Comparison of ENCODE assay signal across 8 cellular contexts in genomic region chr9:98255064-98255577, GRCh38. TPM values are rescaled to one million over a fixed set of nuclear protein-coding genes. Genes with fewer than 3 reads are reported as not detected.
DNase-seq lines count a peak whose midpoint lies in the region; ATAC-seq, FAIRE-seq and TF ChIP-seq lines count a peak whose summit lies in the region.

No MANE protein-coding gene starts in this region.

- no peaks in the 10 kb centered on the region for H3K9me3 Mint-ChIP-seq in CD14-positive monocyte
- H3K9me3 Mint-ChIP-seq in activated T-helper 2 cell treated with anti-CD3 and anti-CD28 coated beads, Interferon-gamma antibody, Interleukin-2, Interleukin-4, amounts not matched to agents 10 μg/mL and 5 μg/mL and 100 μg/mL, durations not matched to agents 14 hours and 24 hours and 36 hours: no peaks in the 10 kb centered on the region

- peak overlapping the region; percentile 98 for H3K27ac ChIP-seq in left ventricle myocardium inferior (replicated peaks)

- no peaks in the 10 kb centered on the region for H3K36me3 ChIP-seq in left ventricle myocardium inferior

- FAIRE-seq in GM19239 (lab: Jason Lieb, UNC): no peak

- TF ChIP-seq CTCF in CD14-positive monocyte (IDR thresholded peaks at IDR 0.05) (no peak), left ventricle myocardium inferior (IDR thresholded peaks at IDR 0.05; ENCODE audit: borderline replicate concordance) (no peak)

- peak overlapping the region; percentile 84 for H3K4me3 ChIP-seq in left ventricle myocardium inferior

- ATAC-seq in GM18909 (IDR thresholded peaks at IDR 0.05; ENCODE audit: poor library complexity, unreplicated experiment) (peak; percentile 34), HG03442 (IDR thresholded peaks at IDR 0.05; ENCODE audit: unreplicated experiment) (peak; percentile 19)

- DNase-seq in CD14-positive monocyte (ENCODE audit: low spot score): no peak
- no peak for DNase-seq in activated T-helper 2 cell treated with anti-CD3 and anti-CD28 coated beads, Interferon-gamma antibody, Interleukin-2, Interleukin-4, amounts not matched to agents 10 μg/mL and 5 μg/mL and 100 μg/mL, durations not matched to agents 14 hours and 24 hours and 36 hours (ENCODE audit: low spot score)
- DNase-seq in left ventricle myocardium inferior: no peak
- peak; percentile 46 for DNase-seq in renal cortical epithelial cell (ENCODE audit: low read depth)
- no peak for DNase-seq in GM19239 (ENCODE audit: insufficient read length, low spot score)
- no peak for DNase-seq in NCI-H2081 treated with DMSO at 0.1 percent for 48 hours (lab: John Stamatoyannopoulos, UW)

- peaks cover 0 to under 1% (median 0%) of the 10 kb centered on the region in 3 donors for H3K27me3 Mint-ChIP-seq in CD14-positive monocyte (ENCODE audit: low read depth in 3 of 3)
- H3K27me3 Mint-ChIP-seq in activated T-helper 2 cell treated with anti-CD3 and anti-CD28 coated beads, Interferon-gamma antibody, Interleukin-2, Interleukin-4, amounts not matched to agents 10 μg/mL and 5 μg/mL and 100 μg/mL, durations not matched to agents 14 hours and 24 hours and 36 hours (ENCODE audit: low read depth): peaks cover 12% of the 10 kb centered on the region

- H3K36me3 Mint-ChIP-seq in CD14-positive monocyte: peaks cover 22 to 28% of the 10 kb centered on the region in 2 donors
- H3K36me3 Mint-ChIP-seq in activated T-helper 2 cell treated with anti-CD3 and anti-CD28 coated beads, Interferon-gamma antibody, Interleukin-2, Interleukin-4, amounts not matched to agents 10 μg/mL and 5 μg/mL and 100 μg/mL, durations not matched to agents 14 hours and 24 hours and 36 hours (ENCODE audit: low read depth): peaks cover 4% of the 10 kb centered on the region

- intact Hi-C loops in CD14-positive monocyte (cut with micrococcal nuclease) (loop anchor here (5.0 to 10.0 kb wide), 5 partner anchors 130 to 333 kb away; partner anchors contain the start of genes TRMO (in 2 of the 2), NANS (in 1 of the 2) and TRIM14 (in 1 of the 2)), left ventricle myocardium inferior (cut with micrococcal nuclease) (loop anchor here (10.0 kb wide), 1 partner anchor 180 kb away; no protein-coding TSS in a partner anchor)
- intact Hi-C loops in activated T-helper 2 cell treated with anti-CD3 and anti-CD28 coated beads, Interferon-gamma antibody, Interleukin-2, Interleukin-4, amounts not matched to agents 10 μg/mL and 5 μg/mL and 100 μg/mL, durations not matched to agents 14 hours and 24 hours and 36 hours (cut with micrococcal nuclease): loop anchor here (1.0 to 10.0 kb wide), 6 partner anchors 62 to 620 kb away; partner anchors contain the start of genes CORO2A, NCBP1, TRMO and TSTD2

- peaks cover 55% of the 10 kb centered on the region for H3K4me1 Mint-ChIP-seq in CD14-positive monocyte
- H3K4me1 Mint-ChIP-seq in activated T-helper 2 cell treated with anti-CD3 and anti-CD28 coated beads, Interferon-gamma antibody, Interleukin-2, Interleukin-4, amounts not matched to agents 10 μg/mL and 5 μg/mL and 100 μg/mL, durations not matched to agents 14 hours and 24 hours and 36 hours (ENCODE audit: low read depth): peaks cover 23% of the 10 kb centered on the region

- no peaks in the 10 kb centered on the region for H3K27me3 ChIP-seq in left ventricle myocardium inferior (ENCODE audit: low read depth)

- H3K4me3 Mint-ChIP-seq in CD14-positive monocyte: peak overlapping the region; percentile 95 to 98
- H3K4me3 Mint-ChIP-seq in activated T-helper 2 cell treated with anti-CD3 and anti-CD28 coated beads, Interferon-gamma antibody, Interleukin-2, Interleukin-4, amounts not matched to agents 10 μg/mL and 5 μg/mL and 100 μg/mL, durations not matched to agents 14 hours and 24 hours and 36 hours (ENCODE audit: low read depth): peak overlapping the region; percentile 97

- H3K9me3 ChIP-seq in left ventricle myocardium inferior (replicated peaks): no peaks in the 10 kb centered on the region

- H3K27ac Mint-ChIP-seq in CD14-positive monocyte: peak overlapping the region; percentile 88 to 99 (median 96)
- no peak overlapping the region for H3K27ac Mint-ChIP-seq in activated T-helper 2 cell treated with anti-CD3 and anti-CD28 coated beads, Interferon-gamma antibody, Interleukin-2, Interleukin-4, amounts not matched to agents 10 μg/mL and 5 μg/mL and 100 μg/mL, durations not matched to agents 14 hours and 24 hours and 36 hours

- peaks cover 39% of the 10 kb centered on the region for H3K4me1 ChIP-seq in left ventricle myocardium inferior

RNA-seq across cellular contexts. Expression of gene TBC1D2, which starts 0.3 kb away (rescaled TPM):
- 10 to 100 TPM; 23.2 to 34.4 TPM for polyA plus RNA-seq in CD14-positive monocyte
- 1.3 and 1.5 TPM in 2 replicates for total RNA-seq in activated T-helper 2 cell treated with anti-CD3 and anti-CD28 coated beads, Interferon-gamma antibody, Interleukin-2, Interleukin-4, amounts not matched to agents 10 μg/mL and 5 μg/mL and 100 μg/mL, durations not matched to agents 14 hours and 24 hours and 36 hours
- total RNA-seq in left ventricle myocardium inferior (1.7 TPM), renal cortical epithelial cell (32.3 and 111 TPM in 2 replicates)

Comparison
In these comparisons a context has a peak if more than half of its experiments do, and no peak if none do; other contexts are left out.
1. RNA of gene TBC1D2, which starts 0.3 kb away (total RNA-seq): 32.3 to 111 TPM in renal cortical epithelial cell; 1.7 TPM in left ventricle myocardium inferior (single experiment) and 1.3 to 1.5 TPM in activated T-helper 2 cell treated with anti-CD3 and anti-CD28 coated beads, Interferon-gamma antibody, Interleukin-2, Interleukin-4, amounts not matched to agents 10 μg/mL and 5 μg/mL and 100 μg/mL, durations not matched to agents 14 hours and 24 hours and 36 hours; every median in the first group is over 10 times any median in the second.